In genomic region chr10:131089861-131090260, GRCh38 we compare ENCODE assay signal across 31 cellular contexts.
"Had no signal": no experiment of that assay in that cellular context is flagged by ENCODE, and none has a peak within 500 bp of the region (broad histone marks: within the 10 kb centered on the region; RNA-seq: fewer than 3 reads in every experiment).

No MANE protein-coding gene starts in this region.

- H3K36me3 ChIP-seq: adrenal gland, cardiac muscle cell, colonic mucosa had no signal

- H3K27me3 ChIP-seq: adrenal gland, body of pancreas, cardiac muscle cell, colonic mucosa had no signal

- H3K4me1 ChIP-seq: colonic mucosa had no signal

- FAIRE-seq: frontal cortex had no signal

- H3K9me3 ChIP-seq: adrenal gland, body of pancreas, colonic mucosa had no signal

- H3K4me3 ChIP-seq: adrenal gland, body of pancreas, cardiac muscle cell, colonic mucosa, dorsolateral prefrontal cortex had no signal

- H3K27ac ChIP-seq: adrenal gland, cardiac muscle cell, colonic mucosa, dorsolateral prefrontal cortex had no signal

- DNase-seq: activated CD4-positive, alpha-beta memory T cell treated with anti-CD3 and anti-CD28 coated beads for 36 hours; activated CD4-positive, alpha-beta T cell treated with anti-CD3 and anti-CD28 coated beads for 36 hours; activated CD4-positive, alpha-beta T cell treated with anti-CD3 and anti-CD28 coated beads, Interleukin-2, amount 10 ng/mL, durations not matched to agents 24 days and 14 days; activated CD4-positive, CD25-positive, alpha-beta regulatory T cell; activated CD4-positive, CD25-positive, alpha-beta regulatory T cell treated with anti-CD3 and anti-CD28 coated beads, Interleukin-2, amount 50 U/mL, for 72 hours; activated CD8-positive, alpha-beta memory T cell treated with anti-CD3 and anti-CD28 coated beads, Interleukin-2, amount 10 ng/mL, durations not matched to agents 7 days and 5 days; activated CD8-positive, alpha-beta memory T cell treated with anti-CD3 and anti-CD28 coated beads, Interleukin-2, amount 50 U/mL, for 4 hours; activated CD8-positive, alpha-beta T cell treated with anti-CD3 and anti-CD28 coated beads, Interleukin-2, amount 10 ng/mL, durations not matched to agents 7 days and 5 days; activated effector memory CD4-positive, alpha-beta T cell treated with anti-CD3 and anti-CD28 coated beads, Interleukin-2, amount 50 U/mL, for 16 hours; activated naive CD4-positive, alpha-beta T cell treated with anti-CD3 and anti-CD28 coated beads for 36 hours; activated naive CD8-positive, alpha-beta T cell treated with anti-CD3 and anti-CD28 coated beads for 36 hours; activated naive CD8-positive, alpha-beta T cell treated with anti-CD3 and anti-CD28 coated beads, Interleukin-2, amount 50 U/mL, for 24 hours; activated T-cell treated with anti-CD3 and anti-CD28 coated beads, Interleukin-2, amount 50 U/mL, for 1 hour; activated T-cell treated with anti-CD3 and anti-CD28 coated beads, Interleukin-2, amount 50 U/mL, for 48 hours; adrenal gland; amygdala; aorta; body of pancreas; central memory CD4-positive, alpha-beta T cell; cerebellar nuclear complex; colonic mucosa; effector memory CD4-positive, alpha-beta T cell; endodermal cell; foreskin fibroblast; head of caudate nucleus; T-helper 1 cell; T-helper 17 cell had no signal

- ATAC-seq: activated CD4-positive, alpha-beta T cell treated with anti-CD3 and anti-CD28 coated beads for 36 hours; activated CD8-positive, alpha-beta memory T cell treated with anti-CD3 and anti-CD28 coated beads, Interleukin-2, amount 10 ng/mL, durations not matched to agents 7 days and 5 days; activated CD8-positive, alpha-beta T cell treated with anti-CD3 and anti-CD28 coated beads, Interleukin-2, amount 10 ng/mL, durations not matched to agents 7 days and 5 days; activated naive CD8-positive, alpha-beta T cell treated with anti-CD3 and anti-CD28 coated beads, Interleukin-2, amount 50 U/mL, for 24 hours; esophagus mucosa; T-helper 17 cell had no signal
